In genomic region chr4:37584530-37585060, GRCh38 we compare ENCODE assay signal across 18 cellular contexts.
DNase-seq lines count a peak whose midpoint lies in the region; ATAC-seq, FAIRE-seq and TF ChIP-seq lines count a peak whose summit lies in the region.
"Had no signal": no experiment of that assay in that cellular context is flagged by ENCODE, and none has a peak within 500 bp of the region (broad histone marks: within the 10 kb centered on the region; RNA-seq: fewer than 3 reads in every experiment).

No MANE protein-coding gene starts in this region.

- H3K4me1 ChIP-seq in HepG2 (ENCODE audit: insufficient read depth, low read length) (peaks cover 18% of the 10 kb centered on the region), right lobe of liver (no peaks in the 10 kb centered on the region), hepatocyte (ENCODE audit: insufficient read depth) (peaks cover 14% of the 10 kb centered on the region), A673 (ENCODE audit: insufficient read depth, low read length, poor library complexity, severe bottlenecking) (no peaks in the 10 kb centered on the region)
- H3K4me1 ChIP-seq in CD4-positive, alpha-beta memory T cell (ENCODE audit: insufficient read depth, low read length) = no peaks in the 10 kb centered on the region
- H3K4me1 ChIP-seq: SJSA1 had no signal

- no peak for TF ChIP-seq CTCF in HepG2 (CRISPR knock-in tag; IDR thresholded peaks at IDR 0.05)
- no peak for TF ChIP-seq CTCF in right lobe of liver (IDR thresholded peaks at IDR 0.05)
- TF ChIP-seq CTCF in hepatocyte (IDR thresholded peaks at IDR 0.05; ENCODE audit: poor library complexity) = no peak
- no peak for TF ChIP-seq CTCF in progenitor cell of endocrine pancreas (IDR thresholded peaks at IDR 0.05; ENCODE audit: unreplicated experiment)
- TF ChIP-seq CTCF in A673 (conservative IDR thresholded peaks at IDR 0.05; ENCODE audit: low read depth, low read length) = no peak

- 88% methylated on average over 9 of the region's 9 CpGs for WGBS in HepG2 (ENCODE audit: low lambda C conversion rate)
- 81% methylated on average over 4 of the region's 9 CpGs for WGBS in right lobe of liver (ENCODE audit: insufficient coverage, low coverage, low lambda C conversion rate, missing lambda C conversion rate)
- 63% methylated on average over 9 of the region's 9 CpGs for WGBS in hepatocyte (ENCODE audit: low lambda C conversion rate, missing lambda C conversion rate)

- no TSS peak for BruUV-seq in HepG2 (replicated peaks; lab: Mats Ljungman, UMichigan)
- BruUV-seq in A673 (replicated peaks; lab: Mats Ljungman, UMichigan) = no TSS peak

- no peaks in the 10 kb centered on the region for H3K9me2 ChIP-seq in hepatocyte (replicated peaks; ENCODE audit: insufficient read depth)

- no peak overlapping the region for H3K4me3 Mint-ChIP-seq in progenitor cell of endocrine pancreas (ENCODE audit: low read depth)
- no peak overlapping the region for H3K4me3 Mint-ChIP-seq in naive thymus-derived CD8-positive, alpha-beta T cell
- no peak overlapping the region for H3K4me3 Mint-ChIP-seq in CD4-positive, alpha-beta memory T cell

- H3K4me3 ChIP-seq in HepG2 (replicated peaks in 1 of 3; ENCODE audit: insufficient read depth in 1 of 3, low read depth in 2 of 3, low read length in 3 of 3) (no peak overlapping the region), right lobe of liver (no peak overlapping the region), hepatocyte (no peak overlapping the region), A673 (ENCODE audit: low read depth, low read length, poor library complexity, severe bottlenecking) (no peak overlapping the region)
- no peak overlapping the region for H3K4me3 ChIP-seq in CD4-positive, alpha-beta memory T cell (ENCODE audit: low read length in 2 of 2)
- H3K4me3 ChIP-seq: SJSA1 had no signal

- H3K27me3 ChIP-seq in HepG2 (ENCODE audit: control insufficient read depth in 1 of 2, insufficient read depth in 2 of 2, low read length in 2 of 2) (no peaks in the 10 kb centered on the region), right lobe of liver (no peaks in the 10 kb centered on the region), hepatocyte (no peaks in the 10 kb centered on the region), A673 (replicated peaks; ENCODE audit: insufficient read depth, low read depth, low read length, poor library complexity) (peaks cover 19% of the 10 kb centered on the region)
- peaks cover 8% of the 10 kb centered on the region for H3K27me3 ChIP-seq in CD4-positive, alpha-beta memory T cell (ENCODE audit: insufficient read depth, low read length)
- H3K27me3 ChIP-seq: SJSA1 had no signal

- no peak for FAIRE-seq in HepG2 (lab: Jason Lieb, UNC)
- FAIRE-seq: RCC 7860 had no signal

- H3K4me2 ChIP-seq in HepG2 (ENCODE audit: low read depth, low read length) = no peak overlapping the region
- H3K4me2 ChIP-seq in hepatocyte = peak overlapping the region; percentile 64

- no peak for TF ChIP-seq EP300 in HepG2 (IDR thresholded peaks at IDR 0.05; ENCODE audit: low read depth in 2 of 2, low read length in 2 of 2)
- no peak for TF ChIP-seq EP300 in HepG2 (CRISPR knock-in tag; IDR thresholded peaks at IDR 0.05; ENCODE audit: borderline replicate concordance)

- CTCF ChIA-PET in HepG2 (lab: Yijun Ruan, JAX; ENCODE audit: low intra/inter-chr PET ratio, low total read pairs) = no interaction called here
- CTCF ChIA-PET in A673 (lab: Charles Lee) = no interaction called here
- CTCF ChIA-PET in CD4-positive, alpha-beta memory T cell (lab: Charles Lee; ENCODE audit: partially characterized antibody) = no interaction called here

- TF ChIP-seq POLR2A in HepG2 (IDR thresholded peaks at IDR 0.05; ENCODE audit: insufficient read depth in 1 of 2, low read depth in 2 of 2, low read length in 2 of 2) (no peak), right lobe of liver (IDR thresholded peaks at IDR 0.05) (no peak)

- no peaks in the 10 kb centered on the region for H3K27me3 Mint-ChIP-seq in progenitor cell of endocrine pancreas
- H3K27me3 Mint-ChIP-seq in naive thymus-derived CD8-positive, alpha-beta T cell = peaks cover 19 to 28% (median 22%) of the 10 kb centered on the region in 5 donors
- H3K27me3 Mint-ChIP-seq in CD4-positive, alpha-beta memory T cell = peaks cover 5 to 16% of the 10 kb centered on the region in 2 donors

- H3K9me3 ChIP-seq in HepG2 (ENCODE audit: low read length) = peaks cover 11% of the 10 kb centered on the region; the same call in 1 of the 2 replicates
- H3K9me3 ChIP-seq in right lobe of liver = no peaks in the 10 kb centered on the region
- H3K9me3 ChIP-seq in hepatocyte (ENCODE audit: low read depth) = no peaks in the 10 kb centered on the region
- no peaks in the 10 kb centered on the region for H3K9me3 ChIP-seq in A673 (ENCODE audit: low read depth, low read length, poor library complexity, severe bottlenecking)
- no peaks in the 10 kb centered on the region for H3K9me3 ChIP-seq in CD4-positive, alpha-beta memory T cell (ENCODE audit: control insufficient read depth in 1 of 2, low read length in 2 of 2)
- H3K9me3 ChIP-seq: SJSA1 had no signal

- H3K27ac ChIP-seq in HepG2 (ENCODE audit: extremely low read length, insufficient read depth, low read length) (no peak overlapping the region), right lobe of liver (no peak overlapping the region), hepatocyte (peak overlapping the region; percentile 94), A673 (ENCODE audit: low read depth, low read length, poor library complexity, severe bottlenecking) (no peak overlapping the region)
- H3K27ac ChIP-seq in CD4-positive, alpha-beta memory T cell (ENCODE audit: low read depth, low read length) = no peak overlapping the region
- H3K27ac ChIP-seq: SJSA1 had no signal

- H3K9ac ChIP-seq in HepG2 (ENCODE audit: insufficient read depth, low read depth, low read length) = no peak overlapping the region

- POLR2A ChIA-PET in HepG2 (lab: Yijun Ruan, JAX) = no interaction called here
- POLR2A ChIA-PET in naive thymus-derived CD8-positive, alpha-beta T cell (lab: Charles Lee) = no interaction called here
- POLR2A ChIA-PET in A673 (lab: Charles Lee; ENCODE audit: low non-redundant PET) = interaction anchor here (0.5 kb wide), 1 partner anchor 1306 kb away, joined by 7 read pairs; no protein-coding TSS in a partner anchor
- POLR2A ChIA-PET in CD4-positive, alpha-beta memory T cell (lab: Charles Lee; ENCODE audit: partially characterized antibody) = no interaction called here

- DNase-seq in HepG2 (ENCODE audit: low spot score) (no peak), right lobe of liver (no peak), hepatocyte (ENCODE audit: low spot score) (no peak), progenitor cell of endocrine pancreas (ENCODE audit: low spot score, unreplicated experiment) (no peak), A673 (ENCODE audit: low spot score) (no peak)
- no peak for DNase-seq in naive thymus-derived CD8-positive, alpha-beta T cell
- DNase-seq in CD4-positive, alpha-beta memory T cell = no peak
- DNase-seq: 8988T, DMS 273 treated with DMSO at 0.1 percent for 48 hours, DMS79 treated with DMSO at 0.1 percent for 48 hours, Karpas-422, NCI-H1694 treated with DMSO at 0.1 percent for 48 hours, NCI-H2081 treated with DMSO at 0.1 percent for 48 hours, NCI-H446, NCI-H526 had no signal

- H3K79me2 ChIP-seq in HepG2 (ENCODE audit: insufficient read depth, low read length) (no peaks in the 10 kb centered on the region), hepatocyte (peaks cover 10% of the 10 kb centered on the region)

- peaks cover 11% of the 10 kb centered on the region for H3K4me1 Mint-ChIP-seq in progenitor cell of endocrine pancreas (ENCODE audit: low read depth)
- H3K4me1 Mint-ChIP-seq in naive thymus-derived CD8-positive, alpha-beta T cell = peaks cover 0 to 6% (median 2%) of the 10 kb centered on the region in 4 donors
- peaks cover 0 to 6% (median 1%) of the 10 kb centered on the region in 4 donors for H3K4me1 Mint-ChIP-seq in CD4-positive, alpha-beta memory T cell

- intact Hi-C loops in HepG2 (cut with micrococcal nuclease; ENCODE audit: unreplicated experiment) (no loop called here), right lobe of liver (cut with DNase I) (no loop called here), A673 (cut with micrococcal nuclease; ENCODE audit: unreplicated experiment) (no loop called here)
- intact Hi-C loops in CD4-positive, alpha-beta memory T cell (cut with micrococcal nuclease) = no loop called here

- H4K20me1 ChIP-seq in HepG2 (ENCODE audit: insufficient read depth, low read length) (no peaks in the 10 kb centered on the region), hepatocyte (ENCODE audit: insufficient read depth, poor library complexity, severe bottlenecking) (no peaks in the 10 kb centered on the region)

- H3K36me3 ChIP-seq in HepG2 (replicated peaks in 1 of 2; ENCODE audit: control insufficient read depth in 1 of 2, insufficient read depth in 2 of 2, low read length in 2 of 2) (no peaks in the 10 kb centered on the region), right lobe of liver (no peaks in the 10 kb centered on the region), hepatocyte (replicated peaks; ENCODE audit: insufficient read depth, low read depth) (no peaks in the 10 kb centered on the region), A673 (ENCODE audit: insufficient read depth, low read length, poor library complexity, severe bottlenecking) (no peaks in the 10 kb centered on the region)
- H3K36me3 ChIP-seq in CD4-positive, alpha-beta memory T cell (ENCODE audit: insufficient read depth, low read length) = no peaks in the 10 kb centered on the region
- H3K36me3 ChIP-seq: SJSA1 had no signal

- peaks cover 7% of the 10 kb centered on the region for H3K36me3 Mint-ChIP-seq in progenitor cell of endocrine pancreas (ENCODE audit: insufficient read depth)
- H3K36me3 Mint-ChIP-seq in naive thymus-derived CD8-positive, alpha-beta T cell = peaks cover 8 to 32% (median 20%) of the 10 kb centered on the region in 3 donors
- peaks cover 11 to 39% of the 10 kb centered on the region in 2 donors for H3K36me3 Mint-ChIP-seq in CD4-positive, alpha-beta memory T cell

- no peak overlapping the region for H2AFZ ChIP-seq in HepG2 (ENCODE audit: low read length)
- no peak overlapping the region for H2AFZ ChIP-seq in hepatocyte

- in situ Hi-C loops in HepG2 (cut with HindIII; ENCODE audit: extremely low pct_ligation_motif_present, low pct_unique_long_range_greater_than_20kb) = no loop called here

- peak; percentile 35 for ATAC-seq in HepG2
- ATAC-seq in right lobe of liver = no peak
- ATAC-seq in naive thymus-derived CD8-positive, alpha-beta T cell = no peak
- no peak for ATAC-seq in GM19324 (IDR thresholded peaks at IDR 0.05; ENCODE audit: low FRiP score, unreplicated experiment)

- peak overlapping the region; percentile 47 for H3K27ac Mint-ChIP-seq in progenitor cell of endocrine pancreas
- H3K27ac Mint-ChIP-seq in naive thymus-derived CD8-positive, alpha-beta T cell = peak overlapping the region in 2 of 10 donors; percentile 26 to 39
- H3K27ac Mint-ChIP-seq in CD4-positive, alpha-beta memory T cell = peak overlapping the region in 1 of 7 donors; percentile 5

- no peak for TF ChIP-seq RAD21 in HepG2 (CRISPR knock-in tag; IDR thresholded peaks at IDR 0.05)

- H3K9me3 Mint-ChIP-seq in progenitor cell of endocrine pancreas (ENCODE audit: low read depth) = peaks cover 1% of the 10 kb centered on the region
- peaks cover 0 to 35% (median 20%) of the 10 kb centered on the region in 9 donors for H3K9me3 Mint-ChIP-seq in naive thymus-derived CD8-positive, alpha-beta T cell
- peaks cover 1 to 37% (median 24%) of the 10 kb centered on the region in 8 donors for H3K9me3 Mint-ChIP-seq in CD4-positive, alpha-beta memory T cell

TF ChIP-seq in HepG2, 621 proteins besides CTCF, POLR2A, EP300 and RAD21 (continues in another document):
- no peak for TF ChIP-seq FLYWCH1 (CRISPR knock-in tag; IDR thresholded peaks at IDR 0.05)
